In the genomic region with DNA sequence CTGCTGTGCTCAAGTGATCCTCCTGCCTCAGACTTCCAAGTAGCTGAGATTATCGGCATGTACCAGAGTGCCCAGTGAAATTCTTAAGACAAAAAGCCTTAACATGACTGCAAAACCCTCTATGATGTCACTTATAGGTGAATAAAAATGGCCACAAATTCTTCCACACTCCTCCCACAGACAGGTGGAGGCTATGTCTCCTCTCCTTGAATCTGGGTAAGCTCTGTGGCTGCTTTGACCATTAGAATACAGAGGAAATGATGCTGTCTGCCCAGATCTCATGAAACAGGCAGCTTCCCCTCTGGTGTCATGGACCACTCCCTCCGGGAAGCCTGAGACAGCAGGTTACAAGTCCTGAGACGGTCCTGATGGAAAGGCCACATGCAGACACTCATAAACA, we compare ENCODE assay signal across 11 cellular contexts.
DNase-seq lines count a peak whose midpoint lies in the region; ATAC-seq lines count a peak whose summit lies in the region.
"Had no signal": no experiment of that assay in that cellular context is flagged by ENCODE, and none has a peak within 500 bp of the region (broad histone marks: within the 10 kb centered on the region; RNA-seq: fewer than 3 reads in every experiment).

No MANE protein-coding gene starts in this region.

- H3K9me3 Mint-ChIP-seq in activated CD4-positive, alpha-beta T cell treated with anti-CD3 and anti-CD28 coated beads, Interleukin-2, amount 10 ng/mL, durations not matched to agents 7 days and 5 days: no peaks in the 10 kb centered on the region
- H3K9me3 Mint-ChIP-seq in activated naive CD4-positive, alpha-beta T cell treated with anti-CD3 and anti-CD28 coated beads for 36 hours: no peaks in the 10 kb centered on the region
- no peaks in the 10 kb centered on the region for H3K9me3 Mint-ChIP-seq in activated CD8-positive, alpha-beta T cell treated with anti-CD3 and anti-CD28 coated beads, Interleukin-2, amount 10 ng/mL, durations not matched to agents 7 days and 5 days (ENCODE audit: insufficient read depth)

- peaks cover 34% of the 10 kb centered on the region for H3K4me1 Mint-ChIP-seq in activated CD4-positive, alpha-beta T cell treated with anti-CD3 and anti-CD28 coated beads, Interleukin-2, amount 10 ng/mL, durations not matched to agents 7 days and 5 days
- H3K4me1 Mint-ChIP-seq in T-helper 17 cell: peaks cover 9% of the 10 kb centered on the region
- peaks cover 25% of the 10 kb centered on the region for H3K4me1 Mint-ChIP-seq in activated naive CD4-positive, alpha-beta T cell treated with anti-CD3 and anti-CD28 coated beads for 36 hours (ENCODE audit: low read depth)
- peaks cover 36% of the 10 kb centered on the region for H3K4me1 Mint-ChIP-seq in activated CD8-positive, alpha-beta T cell treated with anti-CD3 and anti-CD28 coated beads, Interleukin-2, amount 10 ng/mL, durations not matched to agents 7 days and 5 days (ENCODE audit: low read depth)

- H3K9me3 ChIP-seq in T-helper 17 cell (ENCODE audit: control insufficient read depth, low read length, poor library complexity, severe bottlenecking): no peaks in the 10 kb centered on the region

- peak overlapping the region; percentile 51 for H3K27ac Mint-ChIP-seq in activated CD4-positive, alpha-beta T cell treated with anti-CD3 and anti-CD28 coated beads, Interleukin-2, amount 10 ng/mL, durations not matched to agents 7 days and 5 days
- no peak overlapping the region for H3K27ac Mint-ChIP-seq in T-helper 17 cell
- no peak overlapping the region for H3K27ac Mint-ChIP-seq in activated naive CD4-positive, alpha-beta T cell treated with anti-CD3 and anti-CD28 coated beads for 36 hours
- no peak overlapping the region for H3K27ac Mint-ChIP-seq in activated CD8-positive, alpha-beta T cell treated with anti-CD3 and anti-CD28 coated beads, Interleukin-2, amount 10 ng/mL, durations not matched to agents 7 days and 5 days

- intact Hi-C loops in activated naive CD4-positive, alpha-beta T cell treated with anti-CD3 and anti-CD28 coated beads for 36 hours (cut with micrococcal nuclease): loop anchor here (10.0 kb wide), 2 partner anchors 506 to 666 kb away; no protein-coding TSS in a partner anchor

- no peaks in the 10 kb centered on the region for H3K36me3 Mint-ChIP-seq in activated CD4-positive, alpha-beta T cell treated with anti-CD3 and anti-CD28 coated beads, Interleukin-2, amount 10 ng/mL, durations not matched to agents 7 days and 5 days (ENCODE audit: low read depth)
- peaks cover 3% of the 10 kb centered on the region for H3K36me3 Mint-ChIP-seq in T-helper 17 cell (ENCODE audit: low read depth)
- no peaks in the 10 kb centered on the region for H3K36me3 Mint-ChIP-seq in activated naive CD4-positive, alpha-beta T cell treated with anti-CD3 and anti-CD28 coated beads for 36 hours (ENCODE audit: low read depth)
- no peaks in the 10 kb centered on the region for H3K36me3 Mint-ChIP-seq in activated CD8-positive, alpha-beta T cell treated with anti-CD3 and anti-CD28 coated beads, Interleukin-2, amount 10 ng/mL, durations not matched to agents 7 days and 5 days (ENCODE audit: low read depth)

- H3K27me3 Mint-ChIP-seq in activated CD4-positive, alpha-beta T cell treated with anti-CD3 and anti-CD28 coated beads, Interleukin-2, amount 10 ng/mL, durations not matched to agents 7 days and 5 days: no peaks in the 10 kb centered on the region
- peaks cover 9% of the 10 kb centered on the region for H3K27me3 Mint-ChIP-seq in T-helper 17 cell
- no peaks in the 10 kb centered on the region for H3K27me3 Mint-ChIP-seq in activated naive CD4-positive, alpha-beta T cell treated with anti-CD3 and anti-CD28 coated beads for 36 hours (ENCODE audit: low read depth)
- H3K27me3 Mint-ChIP-seq in activated CD8-positive, alpha-beta T cell treated with anti-CD3 and anti-CD28 coated beads, Interleukin-2, amount 10 ng/mL, durations not matched to agents 7 days and 5 days (ENCODE audit: low read depth): no peaks in the 10 kb centered on the region

- no peak for DNase-seq in activated CD4-positive, alpha-beta T cell treated with anti-CD3 and anti-CD28 coated beads, Interleukin-2, amount 10 ng/mL, durations not matched to agents 7 days and 5 days
- no peak for DNase-seq in activated CD4-positive, alpha-beta T cell treated with anti-CD3 and anti-CD28 coated beads for 4 hours
- DNase-seq in T-helper 17 cell (no peak), islet precursor cell (peak; percentile 63), DMS79 treated with DMSO at 0.1 percent for 48 hours (lab: John Stamatoyannopoulos, UW) (no peak)
- no peak for DNase-seq in stimulated activated naive CD8-positive, alpha-beta T cell treated with anti-CD3 and anti-CD28 coated beads, Interleukin-15, Interleukin-2, amounts not matched to agents 100 U/mL and 50 U/mL, for 24 hours
- DNase-seq in activated naive CD4-positive, alpha-beta T cell treated with anti-CD3 and anti-CD28 coated beads for 36 hours: no peak
- DNase-seq in activated CD8-positive, alpha-beta T cell treated with anti-CD3 and anti-CD28 coated beads, Interleukin-2, amount 10 ng/mL, durations not matched to agents 7 days and 5 days: no peak
- DNase-seq: NCI-H1417 treated with DMSO at 0.1 percent for 48 hours, NCI-H69, SHP77 treated with DMSO at 0.1 percent for 48 hours had no signal

- peak; percentile 16 for ATAC-seq in T-helper 17 cell
- peak; percentile 15 for ATAC-seq in stimulated activated naive CD8-positive, alpha-beta T cell treated with anti-CD3 and anti-CD28 coated beads, Interleukin-15, Interleukin-2, amounts not matched to agents 100 U/mL and 50 U/mL, for 24 hours
- no peak for ATAC-seq in activated CD8-positive, alpha-beta T cell treated with anti-CD3 and anti-CD28 coated beads, Interleukin-2, amount 10 ng/mL, durations not matched to agents 7 days and 5 days

- POLR2A ChIA-PET in activated CD4-positive, alpha-beta T cell treated with anti-CD3 and anti-CD28 coated beads, Interleukin-2, amount 10 ng/mL, durations not matched to agents 7 days and 5 days (lab: Charles Lee): no interaction called here
- POLR2A ChIA-PET in activated CD8-positive, alpha-beta T cell treated with anti-CD3 and anti-CD28 coated beads, Interleukin-2, amount 10 ng/mL, durations not matched to agents 7 days and 5 days (lab: Charles Lee): interaction anchor here (2.1 kb wide), 1 partner anchor 67 kb away, joined by 11 read pairs; no protein-coding TSS in a partner anchor

- no peak overlapping the region for H3K4me3 Mint-ChIP-seq in activated CD4-positive, alpha-beta T cell treated with anti-CD3 and anti-CD28 coated beads, Interleukin-2, amount 10 ng/mL, durations not matched to agents 7 days and 5 days
- H3K4me3 Mint-ChIP-seq in T-helper 17 cell: no peak overlapping the region
- H3K4me3 Mint-ChIP-seq in activated naive CD4-positive, alpha-beta T cell treated with anti-CD3 and anti-CD28 coated beads for 36 hours: no peak overlapping the region
- no peak overlapping the region for H3K4me3 Mint-ChIP-seq in activated CD8-positive, alpha-beta T cell treated with anti-CD3 and anti-CD28 coated beads, Interleukin-2, amount 10 ng/mL, durations not matched to agents 7 days and 5 days

- CTCF ChIA-PET in activated CD4-positive, alpha-beta T cell treated with anti-CD3 and anti-CD28 coated beads, Interleukin-2, amount 10 ng/mL, durations not matched to agents 7 days and 5 days (lab: Charles Lee): interaction anchor here (0.6 to 1.5 kb wide), 6 partner anchors 11 to 208 kb away, joined by 3 to 4 read pairs (median 4); no protein-coding TSS in a partner anchor
- CTCF ChIA-PET in activated naive CD4-positive, alpha-beta T cell treated with anti-CD3 and anti-CD28 coated beads for 36 hours (lab: Charles Lee): interaction anchor here (0.9 to 6.7 kb wide), 8 partner anchors 19 to 377 kb away, joined by 3 to 138 read pairs (median 6); no protein-coding TSS in a partner anchor
- CTCF ChIA-PET in activated CD8-positive, alpha-beta T cell treated with anti-CD3 and anti-CD28 coated beads, Interleukin-2, amount 10 ng/mL, durations not matched to agents 7 days and 5 days (lab: Charles Lee): interaction anchor here (0.9 to 7.3 kb wide), 6 partner anchors 66 to 384 kb away, joined by 4 to 214 read pairs (median 10); no protein-coding TSS in a partner anchor
